ENCODE assay signal across 8 cellular contexts in the genomic region with DNA sequence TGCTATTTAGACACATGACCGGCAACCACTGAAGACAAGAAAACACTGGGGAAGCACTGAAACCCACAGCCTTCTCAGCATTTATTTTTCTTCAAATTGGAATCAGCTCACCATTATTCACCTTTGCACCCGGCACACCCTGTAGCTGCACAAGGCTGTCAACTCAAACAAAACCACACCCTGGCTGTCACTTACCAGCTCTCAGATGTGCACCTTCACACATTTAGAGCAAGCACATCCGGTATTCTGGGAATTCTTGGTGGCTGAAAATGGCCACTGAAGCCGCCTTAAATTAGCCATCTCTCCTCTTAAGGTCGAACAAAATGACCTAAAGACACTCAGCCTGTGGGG. TPM values are rescaled to one million over a fixed set of nuclear protein-coding genes. Genes with fewer than 3 reads are reported as not detected.
DNase-seq lines count a peak whose midpoint lies in the region; ATAC-seq and TF ChIP-seq lines count a peak whose summit lies in the region.

No MANE protein-coding gene starts in this region.

- no peaks in the 10 kb centered on the region for H3K9me3 ChIP-seq in smooth muscle cell (replicated peaks; ENCODE audit: low read depth)

- peak overlapping the region; percentile 37 for H3K4me3 ChIP-seq in smooth muscle cell

- peaks cover 37% of the 10 kb centered on the region for H3K27me3 ChIP-seq in smooth muscle cell (ENCODE audit: low read depth)

- H3K27ac ChIP-seq in epithelial cell of prostate (peak overlapping the region; percentile 66), smooth muscle cell (ENCODE audit: low read depth) (peak overlapping the region; percentile 59)

- H3K9ac ChIP-seq in smooth muscle cell (ENCODE audit: low read depth): peak overlapping the region; percentile 42

- peak overlapping the region; percentile 75 for H3K4me2 ChIP-seq in smooth muscle cell

- H2AFZ ChIP-seq in smooth muscle cell (ENCODE audit: low read depth): peak overlapping the region; percentile 58

- POLR2A ChIA-PET in activated CD4-positive, alpha-beta T cell treated with anti-CD3 and anti-CD28 coated beads for 36 hours (lab: Charles Lee): interaction anchor here (0.6 to 2.3 kb wide), 7 partner anchors 23 to 343 kb away, joined by 3 to 14 read pairs (median 4); partner anchors contain the start of genes FAM193A, HAUS3, POLN and RNF4

- CTCF ChIA-PET in activated CD4-positive, alpha-beta T cell treated with anti-CD3 and anti-CD28 coated beads for 36 hours (lab: Charles Lee): interaction anchor here (0.7 to 2.2 kb wide), 10 partner anchors 10 to 544 kb away, joined by 3 to 10 read pairs (median 4); partner anchors contain the start of gene MXD4

- H3K9me3 Mint-ChIP-seq in activated CD4-positive, alpha-beta T cell treated with anti-CD3 and anti-CD28 coated beads for 36 hours (ENCODE audit: low read depth): no peaks in the 10 kb centered on the region

- no peak for TF ChIP-seq CTCF in smooth muscle cell (IDR thresholded peaks at IDR 0.05; ENCODE audit: borderline replicate concordance, insufficient read depth, poor library complexity, severe bottlenecking)

- intact Hi-C loops in activated CD4-positive, alpha-beta T cell treated with anti-CD3 and anti-CD28 coated beads for 36 hours (cut with DNase I, micrococcal nuclease): loop anchor here (2.0 to 5.0 kb wide), 5 partner anchors 48 to 542 kb away; partner anchors contain the start of gene ADD1 (in 1 of the 2)

- peaks cover 9% of the 10 kb centered on the region for H3K4me1 ChIP-seq in smooth muscle cell (ENCODE audit: low read depth)

- H3K79me2 ChIP-seq in smooth muscle cell (ENCODE audit: low read depth): no peaks in the 10 kb centered on the region

- H3K4me3 Mint-ChIP-seq in activated CD4-positive, alpha-beta T cell treated with anti-CD3 and anti-CD28 coated beads for 36 hours: peak overlapping the region; percentile 70

- no peaks in the 10 kb centered on the region for H4K20me1 ChIP-seq in smooth muscle cell (ENCODE audit: low read depth)

- peaks cover 4% of the 10 kb centered on the region for H3F3A ChIP-seq in smooth muscle cell (ENCODE audit: low read depth)

- H3K27ac Mint-ChIP-seq in activated CD4-positive, alpha-beta T cell treated with anti-CD3 and anti-CD28 coated beads for 36 hours: peak overlapping the region; percentile 97

- no peaks in the 10 kb centered on the region for H3K36me3 ChIP-seq in smooth muscle cell (ENCODE audit: low read depth)

- peaks cover 69% of the 10 kb centered on the region for H3K4me1 Mint-ChIP-seq in activated CD4-positive, alpha-beta T cell treated with anti-CD3 and anti-CD28 coated beads for 36 hours

- peak; percentile 56 for DNase-seq in NCI-H510A treated with DMSO at 0.1 percent for 48 hours (lab: John Stamatoyannopoulos, UW)
- no peak for DNase-seq in NCI-H510A (lab: John Stamatoyannopoulos, UW)
- peak; percentile 88 for DNase-seq in activated CD4-positive, alpha-beta T cell treated with anti-CD3 and anti-CD28 coated beads for 36 hours
- no peak for DNase-seq in epithelial cell of prostate (ENCODE audit: low read depth, low spot score)
- no peak for DNase-seq in smooth muscle cell (lab: John Stamatoyannopoulos, UW; ENCODE audit: unreplicated experiment)
- no peak for DNase-seq in occipital lobe (lab: John Stamatoyannopoulos, UW)
- no peak for DNase-seq in NCI-H2171 treated with DMSO at 0.1 percent for 48 hours (lab: John Stamatoyannopoulos, UW)

- ATAC-seq in HG03045 (IDR thresholded peaks at IDR 0.05; ENCODE audit: unreplicated experiment): peak; percentile 32
- ATAC-seq in activated CD4-positive, alpha-beta T cell treated with anti-CD3 and anti-CD28 coated beads for 36 hours: peak; percentile 68

- H3K36me3 Mint-ChIP-seq in activated CD4-positive, alpha-beta T cell treated with anti-CD3 and anti-CD28 coated beads for 36 hours (ENCODE audit: low read depth): no peaks in the 10 kb centered on the region

- 43% methylated on average over 5 of the region's 5 CpGs for WGBS in smooth muscle cell (ENCODE audit: low lambda C conversion rate)

- H3K27me3 Mint-ChIP-seq in activated CD4-positive, alpha-beta T cell treated with anti-CD3 and anti-CD28 coated beads for 36 hours: peaks cover 7% of the 10 kb centered on the region

RNA-seq across cellular contexts. Expression of gene ZFYVE28, which starts 5.9 kb away (rescaled TPM):
- 1 to 10 TPM; 8.7 to 9.3 TPM for total RNA-seq in activated CD4-positive, alpha-beta T cell treated with anti-CD3 and anti-CD28 coated beads for 36 hours
- total RNA-seq in smooth muscle cell (0.09 and 0.22 TPM in 2 replicates), occipital lobe (3.7 TPM)
- polyA plus RNA-seq in smooth muscle cell: 0.26 TPM in 1 of 2 replicates, not detected in the other

RNA-seq across cellular contexts. Expression of gene CFAP99, which starts 6.2 kb away (rescaled TPM):
- under 1 TPM in 1 of 2 experiments, not detected in 1; 0.05 TPM for total RNA-seq in activated CD4-positive, alpha-beta T cell treated with anti-CD3 and anti-CD28 coated beads for 36 hours
- total RNA-seq in smooth muscle cell (not detected in 2 replicates), occipital lobe (not detected)
- not detected in 2 replicates for polyA plus RNA-seq in smooth muscle cell

RNA-seq across cellular contexts. Expression of gene RNF4, which starts 56.4 kb away (rescaled TPM):
- 10 to 100 TPM; 87.5 to 94.1 TPM for total RNA-seq in activated CD4-positive, alpha-beta T cell treated with anti-CD3 and anti-CD28 coated beads for 36 hours
- total RNA-seq in smooth muscle cell (47.3 and 52.5 TPM in 2 replicates), occipital lobe (29.6 TPM)
- polyA plus RNA-seq in smooth muscle cell: 47.8 and 51.6 TPM in 2 replicates

Comparison
In these comparisons a context has a peak if more than half of its experiments do, and no peak if none do; other contexts are left out.
1. DNase-seq: peak in NCI-H510A treated with DMSO at 0.1 percent for 48 hours (single experiment) and activated CD4-positive, alpha-beta T cell treated with anti-CD3 and anti-CD28 coated beads for 36 hours (single experiment); none in NCI-H510A (single experiment), epithelial cell of prostate (single experiment), smooth muscle cell (single experiment), occipital lobe (single experiment) and NCI-H2171 treated with DMSO at 0.1 percent for 48 hours (single experiment).